ENCODE assay signal across 1 cellular context in genomic region chr6:45738057-45738455, GRCh38.
TF ChIP-seq lines count a peak whose summit lies in the region.

No MANE protein-coding gene starts in this region.

TF ChIP-seq in GM12878, 131 proteins besides CTCF, POLR2A, EP300 and RAD21 (continued from another document):
- TF ChIP-seq, protein P1, sequence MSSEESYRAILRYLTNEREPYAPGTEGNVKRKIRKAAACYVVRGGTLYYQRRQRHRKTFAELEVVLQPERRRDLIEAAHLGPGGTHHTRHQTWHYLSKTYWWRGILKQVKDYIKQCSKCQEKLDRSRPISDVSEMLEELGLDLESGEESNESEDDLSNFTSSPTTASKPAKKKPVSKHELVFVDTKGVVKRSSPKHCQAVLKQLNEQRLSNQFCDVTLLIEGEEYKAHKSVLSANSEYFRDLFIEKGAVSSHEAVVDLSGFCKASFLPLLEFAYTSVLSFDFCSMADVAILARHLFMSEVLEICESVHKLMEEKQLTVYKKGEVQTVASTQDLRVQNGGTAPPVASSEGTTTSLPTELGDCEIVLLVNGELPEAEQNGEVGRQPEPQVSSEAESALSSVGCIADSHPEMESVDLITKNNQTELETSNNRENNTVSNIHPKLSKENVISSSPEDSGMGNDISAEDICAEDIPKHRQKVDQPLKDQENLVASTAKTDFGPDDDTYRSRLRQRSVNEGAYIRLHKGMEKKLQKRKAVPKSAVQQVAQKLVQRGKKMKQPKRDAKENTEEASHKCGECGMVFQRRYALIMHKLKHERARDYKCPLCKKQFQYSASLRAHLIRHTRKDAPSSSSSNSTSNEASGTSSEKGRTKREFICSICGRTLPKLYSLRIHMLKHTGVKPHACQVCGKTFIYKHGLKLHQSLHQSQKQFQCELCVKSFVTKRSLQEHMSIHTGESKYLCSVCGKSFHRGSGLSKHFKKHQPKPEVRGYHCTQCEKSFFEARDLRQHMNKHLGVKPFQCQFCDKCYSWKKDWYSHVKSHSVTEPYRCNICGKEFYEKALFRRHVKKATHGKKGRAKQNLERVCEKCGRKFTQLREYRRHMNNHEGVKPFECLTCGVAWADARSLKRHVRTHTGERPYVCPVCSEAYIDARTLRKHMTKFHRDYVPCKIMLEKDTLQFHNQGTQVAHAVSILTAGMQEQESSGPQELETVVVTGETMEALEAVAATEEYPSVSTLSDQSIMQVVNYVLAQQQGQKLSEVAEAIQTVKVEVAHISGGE (CRISPR knock-in tag; IDR thresholded peaks at IDR 0.05), result no peak
- TF ChIP-seq SMARCA5 (IDR thresholded peaks at IDR 0.05), result no peak
- no peak for TF ChIP-seq NKRF (conservative IDR thresholded peaks at IDR 0.05)
- TF ChIP-seq JUNB (IDR thresholded peaks at IDR 0.05), result no peak
- TF ChIP-seq PML (IDR thresholded peaks at IDR 0.05; ENCODE audit: low read length), result no peak
- TF ChIP-seq PKNOX1 (IDR thresholded peaks at IDR 0.05), result no peak
- TF ChIP-seq SMAD5 (IDR thresholded peaks at IDR 0.05; ENCODE audit: low read depth), result no peak
- peak; percentile 85 for TF ChIP-seq YY1 (IDR thresholded peaks at IDR 0.05; ENCODE audit: low read depth, low read length)
- no peak for TF ChIP-seq MEF2B (IDR thresholded peaks at IDR 0.05; ENCODE audit: partially characterized antibody, poor library complexity, severe bottlenecking)
- TF ChIP-seq MAX (IDR thresholded peaks at IDR 0.05; ENCODE audit: low read depth, low read length), result no peak
- TF ChIP-seq NBN (IDR thresholded peaks at IDR 0.05), result no peak
- no peak for TF ChIP-seq USF2 (IDR thresholded peaks at IDR 0.05; ENCODE audit: borderline replicate concordance, low read depth, low read length)
- no peak for TF ChIP-seq HDGF (IDR thresholded peaks at IDR 0.05)
- TF ChIP-seq RCOR1 (conservative IDR thresholded peaks at IDR 0.05; ENCODE audit: low read depth, low read length), result no peak
